23 cellular contexts compared by ENCODE assay signal in genomic region chr1:198611219-198611618, GRCh38. TPM values are rescaled to one million over a fixed set of nuclear protein-coding genes. Genes with fewer than 3 reads are reported as not detected.
DNase-seq lines count a peak whose midpoint lies in the region; ATAC-seq and TF ChIP-seq lines count a peak whose summit lies in the region.
"Had no signal": no experiment of that assay in that cellular context is flagged by ENCODE, and none has a peak within 500 bp of the region (broad histone marks: within the 10 kb centered on the region; RNA-seq: fewer than 3 reads in every experiment).

No MANE protein-coding gene starts in this region.

- H3K27me3 ChIP-seq in OCI-LY1 (ENCODE audit: insufficient read depth, low read length) (no peaks in the 10 kb centered on the region), mammary epithelial cell (ENCODE audit: insufficient read depth, low read length) (no peaks in the 10 kb centered on the region)
- H3K27me3 ChIP-seq: ascending aorta, esophagus squamous epithelium, SJCRH30 had no signal

- H3K9me3 Mint-ChIP-seq in activated CD8-positive, alpha-beta memory T cell treated with anti-CD3 and anti-CD28 coated beads, Interleukin-2, amount 10 ng/mL, durations not matched to agents 7 days and 5 days (ENCODE audit: low read depth): no peaks in the 10 kb centered on the region
- H3K9me3 Mint-ChIP-seq in activated naive CD8-positive, alpha-beta T cell treated with anti-CD3 and anti-CD28 coated beads for 36 hours: no peaks in the 10 kb centered on the region
- H3K9me3 Mint-ChIP-seq: neural crest cell had no signal

- CTCF ChIA-PET in activated CD8-positive, alpha-beta memory T cell treated with anti-CD3 and anti-CD28 coated beads, Interleukin-2, amount 10 ng/mL, durations not matched to agents 7 days and 5 days (lab: Charles Lee): interaction anchor here (0.8 to 2.6 kb wide), 6 partner anchors 10 to 88 kb away, joined by 3 to 19 read pairs (median 4); no protein-coding TSS in a partner anchor
- CTCF ChIA-PET in mammary epithelial cell (lab: Charles Lee; ENCODE audit: low non-redundant PET): no interaction called here

- in situ Hi-C loops in mammary epithelial cell (cut with MboI; ENCODE audit: low sequenced_read_pairs in 2 of 2): no loop called here

- H3K9me3 ChIP-seq in OCI-LY1 (ENCODE audit: low read length) (no peaks in the 10 kb centered on the region), mammary epithelial cell (replicated peaks; ENCODE audit: insufficient read depth, low read length) (no peaks in the 10 kb centered on the region)
- H3K9me3 ChIP-seq: ascending aorta, esophagus squamous epithelium, HAP-1, psoas muscle, SJCRH30 had no signal

- H3K4me1 ChIP-seq in OCI-LY1 (ENCODE audit: insufficient read depth, low read length, severe bottlenecking) (peaks cover 49% of the 10 kb centered on the region), mammary epithelial cell (ENCODE audit: insufficient read depth, low read length) (no peaks in the 10 kb centered on the region)
- H3K4me1 ChIP-seq: ascending aorta, esophagus squamous epithelium, HAP-1, psoas muscle, SJCRH30 had no signal

- peak overlapping the region; percentile 90 for H3K27ac Mint-ChIP-seq in activated CD8-positive, alpha-beta memory T cell treated with anti-CD3 and anti-CD28 coated beads, Interleukin-2, amount 10 ng/mL, durations not matched to agents 7 days and 5 days
- peak overlapping the region; percentile 93 for H3K27ac Mint-ChIP-seq in activated naive CD8-positive, alpha-beta T cell treated with anti-CD3 and anti-CD28 coated beads for 36 hours

- no peaks in the 10 kb centered on the region for H3K27me3 Mint-ChIP-seq in activated CD8-positive, alpha-beta memory T cell treated with anti-CD3 and anti-CD28 coated beads, Interleukin-2, amount 10 ng/mL, durations not matched to agents 7 days and 5 days
- H3K27me3 Mint-ChIP-seq in activated naive CD8-positive, alpha-beta T cell treated with anti-CD3 and anti-CD28 coated beads for 36 hours: no peaks in the 10 kb centered on the region

- intact Hi-C loops in mammary epithelial cell (cut with micrococcal nuclease): no loop called here

- peak overlapping the region; percentile 54 for H3K4me3 Mint-ChIP-seq in activated CD8-positive, alpha-beta memory T cell treated with anti-CD3 and anti-CD28 coated beads, Interleukin-2, amount 10 ng/mL, durations not matched to agents 7 days and 5 days
- H3K4me3 Mint-ChIP-seq in activated naive CD8-positive, alpha-beta T cell treated with anti-CD3 and anti-CD28 coated beads for 36 hours: peak overlapping the region; percentile 70
- H3K4me3 Mint-ChIP-seq: CD14-positive monocyte, neural crest cell had no signal

- H3K4me3 ChIP-seq in OCI-LY1 (ENCODE audit: low read depth, low read length, poor library complexity, severe bottlenecking) (no peak overlapping the region), mammary epithelial cell (replicated peaks in 1 of 3; ENCODE audit: insufficient read depth in 1 of 3, low read depth in 2 of 3, low read length in 3 of 3) (no peak overlapping the region)
- H3K4me3 ChIP-seq: ascending aorta, esophagus squamous epithelium, HAP-1, psoas muscle, SJCRH30, smooth muscle cell had no signal

- H3K27ac ChIP-seq in OCI-LY1 (ENCODE audit: low read depth, low read length, poor library complexity, severe bottlenecking) (peak overlapping the region; percentile 29), mammary epithelial cell (ENCODE audit: insufficient read depth, low read depth, low read length) (no peak overlapping the region)
- H3K27ac ChIP-seq: ascending aorta, esophagus squamous epithelium, psoas muscle, SJCRH30 had no signal

- H3K79me2 ChIP-seq in OCI-LY1 (ENCODE audit: insufficient read depth, low read length) (no peaks in the 10 kb centered on the region), mammary epithelial cell (ENCODE audit: insufficient read depth, low read length) (no peaks in the 10 kb centered on the region)

- H3K36me3 ChIP-seq in OCI-LY1 (ENCODE audit: insufficient read depth, low read length) (no peaks in the 10 kb centered on the region), mammary epithelial cell (ENCODE audit: insufficient read depth, low read length) (no peaks in the 10 kb centered on the region)
- H3K36me3 ChIP-seq: ascending aorta, esophagus squamous epithelium, HAP-1, SJCRH30 had no signal

- H4K20me1 ChIP-seq in OCI-LY1 (ENCODE audit: insufficient read depth, low read length): no peaks in the 10 kb centered on the region
- H4K20me1 ChIP-seq in mammary epithelial cell (ENCODE audit: insufficient read depth, low read length): no peaks in the 10 kb centered on the region

- 93% methylated on average over 5 of the region's 5 CpGs for WGBS in mammary epithelial cell (ENCODE audit: low coverage, missing lambda C conversion rate)

- no peak for DNase-seq in activated CD8-positive, alpha-beta memory T cell treated with anti-CD3 and anti-CD28 coated beads, Interleukin-2, amount 10 ng/mL, durations not matched to agents 7 days and 5 days
- DNase-seq in activated CD8-positive, alpha-beta memory T cell treated with anti-CD3 and anti-CD28 coated beads, Interleukin-2, amount 50 U/mL, for 48 hours: no peak
- no peak for DNase-seq in activated naive CD8-positive, alpha-beta T cell treated with anti-CD3 and anti-CD28 coated beads for 36 hours
- DNase-seq in stimulated activated naive CD8-positive, alpha-beta T cell treated with anti-CD3 and anti-CD28 coated beads, Interleukin-15, Interleukin-2, amounts not matched to agents 100 U/mL and 50 U/mL, for 24 hours: no peak
- DNase-seq in islet precursor cell (no peak), NCI-H82 (lab: John Stamatoyannopoulos, UW) (no peak), mammary epithelial cell (no peak)
- DNase-seq: DMS53; effector CD8-positive, alpha-beta T cell; esophagus squamous epithelium; left cardiac atrium; NCI-H1436; NCI-H69; PC-3; psoas muscle; SJCRH30; stimulated activated CD4-positive, alpha-beta T cell treated with anti-CD3 and anti-CD28 coated beads, Interleukin-4, amount 100 ng/mL, for 1 hour had no signal

- BruUV-seq in mammary epithelial cell (replicated peaks; lab: Mats Ljungman, UMichigan): no TSS peak

- no peak for TF ChIP-seq CTCF in OCI-LY1 (IDR thresholded peaks at IDR 0.05; ENCODE audit: low read length)
- no peak for TF ChIP-seq CTCF in mammary epithelial cell (conservative IDR thresholded peaks at IDR 0.05 in 1 of 2, IDR thresholded peaks at IDR 0.05 in 1 of 2; ENCODE audit: extremely low read depth in 1 of 2, insufficient read depth in 1 of 2, low read depth in 1 of 2, low read length in 2 of 2)

- no peak for ATAC-seq in activated CD8-positive, alpha-beta memory T cell treated with anti-CD3 and anti-CD28 coated beads, Interleukin-2, amount 10 ng/mL, durations not matched to agents 7 days and 5 days
- ATAC-seq in stimulated activated naive CD8-positive, alpha-beta T cell treated with anti-CD3 and anti-CD28 coated beads, Interleukin-15, Interleukin-2, amounts not matched to agents 100 U/mL and 50 U/mL, for 24 hours: peak; percentile 31
- ATAC-seq: left cardiac atrium, PC-3, psoas muscle had no signal

- 0 out of 2 replicates have a peak, but pooled peaks cover 7% of the 10 kb centered on the region for H3F3A ChIP-seq in OCI-LY1 (ENCODE audit: insufficient read depth, low read length)

- H3K36me3 Mint-ChIP-seq in activated CD8-positive, alpha-beta memory T cell treated with anti-CD3 and anti-CD28 coated beads, Interleukin-2, amount 10 ng/mL, durations not matched to agents 7 days and 5 days: peaks cover 4% of the 10 kb centered on the region
- H3K36me3 Mint-ChIP-seq in activated naive CD8-positive, alpha-beta T cell treated with anti-CD3 and anti-CD28 coated beads for 36 hours: peaks cover 21% of the 10 kb centered on the region

- dilution Hi-C loops in mammary epithelial cell (cut with HindIII; ENCODE audit: low sequenced_read_pairs): no loop called here

- H3K4me1 Mint-ChIP-seq in activated CD8-positive, alpha-beta memory T cell treated with anti-CD3 and anti-CD28 coated beads, Interleukin-2, amount 10 ng/mL, durations not matched to agents 7 days and 5 days: peaks cover 65% of the 10 kb centered on the region
- peaks cover 66% of the 10 kb centered on the region for H3K4me1 Mint-ChIP-seq in activated naive CD8-positive, alpha-beta T cell treated with anti-CD3 and anti-CD28 coated beads for 36 hours

- no peaks in the 10 kb centered on the region for H3K9me2 ChIP-seq in OCI-LY1 (ENCODE audit: low read depth, low read length)

- H2AFZ ChIP-seq in OCI-LY1 (ENCODE audit: low read length): no peak overlapping the region
- no peak overlapping the region for H2AFZ ChIP-seq in mammary epithelial cell (ENCODE audit: low read depth, low read length)

- H3K4me2 ChIP-seq in OCI-LY1 (ENCODE audit: low read length) (no peak overlapping the region), mammary epithelial cell (ENCODE audit: insufficient read depth, low read depth, low read length) (no peak overlapping the region)
- H3K4me2 ChIP-seq: smooth muscle cell had no signal

- H3K9ac ChIP-seq in OCI-LY1 (ENCODE audit: low read length) (no peak overlapping the region), mammary epithelial cell (ENCODE audit: insufficient read depth, low read length) (no peak overlapping the region)

RNA-seq across cellular contexts. Expression of gene PTPRC, which starts 27.6 kb away (rescaled TPM):
- total RNA-seq in activated CD8-positive, alpha-beta memory T cell treated with anti-CD3 and anti-CD28 coated beads, Interleukin-2, amount 10 ng/mL, durations not matched to agents 7 days and 5 days: 100 to 1,000 TPM; 556 to 674 TPM
- 100 to 1,000 TPM; 421 to 422 TPM for total RNA-seq in activated naive CD8-positive, alpha-beta T cell treated with anti-CD3 and anti-CD28 coated beads for 36 hours
- total RNA-seq in mammary epithelial cell: under 1 TPM in 1 of 2 donors, not detected in 1; under 0.01 TPM
- polyA plus RNA-seq in mammary epithelial cell: not detected
- polyA minus RNA-seq in mammary epithelial cell: not detected
- total RNA-seq: neural crest cell, SJCRH30 had no signal
- polyA plus RNA-seq: smooth muscle cell had no signal

Comparison
In these comparisons a context has a peak if more than half of its experiments do, and no peak if none do; other contexts are left out.
1. RNA of gene PTPRC, which starts 27.6 kb away (total RNA-seq): 556 to 674 TPM in activated CD8-positive, alpha-beta memory T cell treated with anti-CD3 and anti-CD28 coated beads, Interleukin-2, amount 10 ng/mL, durations not matched to agents 7 days and 5 days and 421 to 422 TPM in activated naive CD8-positive, alpha-beta T cell treated with anti-CD3 and anti-CD28 coated beads for 36 hours; under 0.01 TPM in mammary epithelial cell; every median in the first group is over 100 times any median in the second.